In genomic region chr10:95435548-95436279, GRCh38 we compare ENCODE assay signal across 1 cellular context.
TF ChIP-seq lines count a peak whose summit lies in the region.

No MANE protein-coding gene starts in this region.

TF ChIP-seq in IMR-90, 13 proteins besides CTCF, POLR2A, EP300 and RAD21 (continued from another document):
- no peak for TF ChIP-seq MAFK (IDR thresholded peaks at IDR 0.05; ENCODE audit: low read depth, low read length)
- no peak for TF ChIP-seq CHD1 (IDR thresholded peaks at IDR 0.05; ENCODE audit: low read depth, low read length)
- TF ChIP-seq USF2 (IDR thresholded peaks at IDR 0.05; ENCODE audit: low read depth, low read length) = no peak
TF ChIP-seq in IMR-90: peak in this region for 0.
